9 cellular contexts compared by ENCODE assay signal in genomic region chr6:109059591-109060021, GRCh38. TPM values are rescaled to one million over a fixed set of nuclear protein-coding genes. Genes with fewer than 3 reads are reported as not detected.
DNase-seq lines count a peak whose midpoint lies in the region; ATAC-seq, FAIRE-seq and TF ChIP-seq lines count a peak whose summit lies in the region.
"Had no signal": no experiment of that assay in that cellular context is flagged by ENCODE, and none has a peak within 500 bp of the region (broad histone marks: within the 10 kb centered on the region; RNA-seq: fewer than 3 reads in every experiment).

No MANE protein-coding gene starts in this region.

- ATAC-seq in GM21825 (IDR thresholded peaks at IDR 0.05; ENCODE audit: unreplicated experiment) = no peak
- ATAC-seq: K562 had no signal

- peak overlapping the region; percentile 26 to 72 for H3K27ac ChIP-seq in small intestine (ENCODE audit: low read depth in 1 of 2, low read length in 1 of 2)

- H3K4me1 ChIP-seq in small intestine (ENCODE audit: control insufficient read depth in 2 of 2, insufficient read depth in 1 of 2, low read depth in 1 of 2, low read length in 1 of 2) = peaks cover 2 to 8% of the 10 kb centered on the region in 2 donors

- H3K4me3 ChIP-seq in fibroblast of mammary gland (ENCODE audit: control insufficient read depth, low read depth, low read length) (no peak overlapping the region), small intestine (ENCODE audit: low read depth in 1 of 2, low read length in 2 of 2) (no peak overlapping the region)
- H3K4me3 ChIP-seq: K562 had no signal

- H3K36me3 ChIP-seq in small intestine (ENCODE audit: control insufficient read depth in 2 of 2, insufficient read depth in 2 of 2, low read length in 2 of 2) = no peaks in the 10 kb centered on the region

- no peak for TF ChIP-seq POLR2A in erythroblast (IDR thresholded peaks at IDR 0.05; ENCODE audit: low read length)

- peak; percentile 28 for FAIRE-seq in GM19239 (lab: Jason Lieb, UNC)
- peak; percentile 59 for FAIRE-seq in small intestine (lab: Jason Lieb, UNC)
- FAIRE-seq: K562 had no signal

- H3K9me3 ChIP-seq in small intestine (ENCODE audit: control insufficient read depth, low read depth) = no peaks in the 10 kb centered on the region

- DNase-seq in GM19239 (ENCODE audit: insufficient read length, low spot score) (no peak), OCI-M1 (lab: John Stamatoyannopoulos, UW) (peak; percentile 83), fibroblast of mammary gland (ENCODE audit: low read depth) (peak; percentile 62), small intestine (peak; percentile 49), NCI-H2171 (lab: John Stamatoyannopoulos, UW) (no peak), erythroblast (lab: John Stamatoyannopoulos, UW) (no peak), HK-2 (ENCODE audit: unreplicated experiment) (no peak)

- 31 to 42% (median 38%) methylated on average over 4 of the region's 4 CpGs for WGBS in small intestine, 3 donors

- peak; percentile 30 for TF ChIP-seq CTCF in fibroblast of mammary gland (conservative IDR thresholded peaks at IDR 0.05; ENCODE audit: control insufficient read depth, insufficient read depth, low read depth, low read length)

- no peaks in the 10 kb centered on the region for H3K27me3 ChIP-seq in small intestine (ENCODE audit: control insufficient read depth in 2 of 2, insufficient read depth in 2 of 2, low read length in 2 of 2)

RNA-seq across cellular contexts. Expression of gene SESN1, which starts 35.0 kb away (rescaled TPM):
- 10 to 100 TPM; 13.8 to 17.8 (median 15.7) TPM for polyA plus RNA-seq in small intestine

RNA-seq across cellular contexts. Expression of gene CEP57L1, which starts 35.7 kb away (rescaled TPM):
- polyA plus RNA-seq in small intestine = 1 to 10 TPM; 3.0 to 9.1 (median 7.6) TPM

Comparison
In these comparisons a context has a peak if more than half of its experiments do, and no peak if none do; other contexts are left out.
1. DNase-seq: peak in OCI-M1 (single experiment), fibroblast of mammary gland (single experiment) and small intestine (single experiment); none in GM19239 (single experiment), NCI-H2171 (single experiment), erythroblast (0 of 2) and HK-2 (single experiment).